ENCODE assay signal across 12 cellular contexts in genomic region chr7:69962856-69963149, GRCh38.
DNase-seq lines count a peak whose midpoint lies in the region; ATAC-seq and TF ChIP-seq lines count a peak whose summit lies in the region.
"Had no signal": no experiment of that assay in that cellular context is flagged by ENCODE, and none has a peak within 500 bp of the region (broad histone marks: within the 10 kb centered on the region; RNA-seq: fewer than 3 reads in every experiment).

No MANE protein-coding gene starts in this region.

- H3K36me3 ChIP-seq in right atrium auricular region (no peaks in the 10 kb centered on the region), thyroid gland (no peaks in the 10 kb centered on the region), ascending aorta (no peaks in the 10 kb centered on the region)

- H3K9me3 ChIP-seq in right atrium auricular region (no peaks in the 10 kb centered on the region), thyroid gland (no peaks in the 10 kb centered on the region), ascending aorta (no peaks in the 10 kb centered on the region)
- H3K9me3 ChIP-seq: testis had no signal

- intact Hi-C loops in Right ventricle myocardium inferior (cut with DNase I) = loop anchor here (5.0 kb wide), 1 partner anchor 64 kb away; no protein-coding TSS in a partner anchor
- intact Hi-C loops in thyroid gland (cut with DNase I) = no loop called here
- intact Hi-C loops in ascending aorta (cut with DNase I) = no loop called here

- H3K4me1 ChIP-seq in right atrium auricular region (peaks cover 0 to 40% of the 10 kb centered on the region in 2 donors), thyroid gland (peaks cover 31 to 34% of the 10 kb centered on the region in 2 donors), ascending aorta (peaks cover 2 to 16% of the 10 kb centered on the region in 2 donors)

- DNase-seq in Right ventricle myocardium inferior (ENCODE audit: missing footprints) (no peak), right atrium auricular region (ENCODE audit: low spot score) (no peak), NAMALWA (ENCODE audit: low spot score) (peak; percentile 75), fibroblast of pulmonary artery (ENCODE audit: low read depth) (peak; percentile 35), thyroid gland (peak; percentile 8 to 26), ascending aorta (ENCODE audit: low spot score in 2 of 2) (no peak), HUDEP-2 (lab: John Stamatoyannopoulos, UW; ENCODE audit: unreplicated experiment in 76 of 76) (no peak), GDM1 (lab: John Stamatoyannopoulos, UW) (no peak)
- DNase-seq: activated CD8-positive, alpha-beta memory T cell treated with anti-CD3 and anti-CD28 coated beads, Interleukin-2, amount 10 ng/mL, durations not matched to agents 7 days and 5 days; effector memory CD4-positive, alpha-beta T cell; OCI-M1; testis had no signal

- H3K27ac ChIP-seq in right atrium auricular region = peak overlapping the region in 1 of 2 donors; percentile 48
- H3K27ac ChIP-seq in thyroid gland = peak overlapping the region in 1 of 3 donors; percentile 30
- H3K27ac ChIP-seq in ascending aorta = no peak overlapping the region

- no peak for TF ChIP-seq POLR2A in thyroid gland (IDR thresholded peaks at IDR 0.05)

- no peaks in the 10 kb centered on the region for H3K27me3 ChIP-seq in right atrium auricular region
- H3K27me3 ChIP-seq in thyroid gland = no peaks in the 10 kb centered on the region
- H3K27me3 ChIP-seq in ascending aorta = no peaks in the 10 kb centered on the region
- H3K27me3 ChIP-seq: testis had no signal

- TF ChIP-seq CTCF in right atrium auricular region (IDR thresholded peaks at IDR 0.05) (no peak), fibroblast of pulmonary artery (IDR thresholded peaks at IDR 0.05; ENCODE audit: low read length, missing control alignments) (no peak), thyroid gland (IDR thresholded peaks at IDR 0.05) (no peak), ascending aorta (IDR thresholded peaks at IDR 0.05) (no peak)

- H3K4me3 ChIP-seq in right atrium auricular region (no peak overlapping the region), fibroblast of pulmonary artery (replicated peaks; ENCODE audit: low read depth, low read length) (no peak overlapping the region), thyroid gland (replicated peaks in 1 of 3) (no peak overlapping the region), ascending aorta (no peak overlapping the region)
- H3K4me3 ChIP-seq: testis had no signal

- ATAC-seq in Right ventricle myocardium inferior = peak; percentile 38
- ATAC-seq: activated CD8-positive, alpha-beta memory T cell treated with anti-CD3 and anti-CD28 coated beads, Interleukin-2, amount 10 ng/mL, durations not matched to agents 7 days and 5 days had no signal

Comparison
In these comparisons a context has a peak if more than half of its experiments do, and no peak if none do; other contexts are left out.
1. DNase-seq: peak in NAMALWA (single experiment), fibroblast of pulmonary artery (single experiment) and thyroid gland (2 of 2); none in Right ventricle myocardium inferior (single experiment), right atrium auricular region (single experiment), ascending aorta (0 of 2), HUDEP-2 (0 of 76) and GDM1 (single experiment).